ENCODE assay signal across 12 cellular contexts in the genomic region with DNA sequence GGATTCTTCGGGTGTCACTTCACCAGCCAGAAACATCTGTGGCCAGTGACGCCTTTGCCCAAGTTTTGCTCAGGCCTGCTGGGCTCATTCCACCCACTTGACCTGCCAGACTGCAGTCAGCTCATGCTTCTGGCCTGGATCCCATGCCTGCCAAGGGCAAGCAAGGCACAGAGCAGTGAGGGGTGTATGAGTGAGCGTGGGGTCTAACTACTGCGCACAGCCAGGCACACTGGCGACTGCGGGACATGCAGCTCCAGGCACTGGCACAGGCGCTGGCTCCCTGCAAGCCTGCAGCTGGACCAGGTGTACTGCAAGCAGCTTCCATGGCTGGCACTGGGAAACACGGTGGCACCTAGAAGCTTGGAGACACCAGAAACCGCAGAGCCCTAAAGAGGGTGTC.
"Had no signal": no experiment of that assay in that cellular context is flagged by ENCODE, and none has a peak within 500 bp of the region (broad histone marks: within the 10 kb centered on the region; RNA-seq: fewer than 3 reads in every experiment).

No MANE protein-coding gene starts in this region.

- H3K27ac Mint-ChIP-seq: activated CD4-positive, alpha-beta T cell treated with anti-CD3 and anti-CD28 coated beads, Interleukin-2, amount 10 ng/mL, durations not matched to agents 7 days and 5 days; activated naive CD4-positive, alpha-beta T cell treated with anti-CD3 and anti-CD28 coated beads, Interleukin-2, amount 50 U/mL, for 72 hours; activated T-helper 17 cell treated with anti-CD3 and anti-CD28 coated beads, Interleukin-2, amount 50 U/mL, for 72 hours; nephron; type B pancreatic cell had no signal

- ATAC-seq: activated naive CD4-positive, alpha-beta T cell treated with anti-CD3 and anti-CD28 coated beads, Interleukin-2, amount 50 U/mL, for 72 hours; activated T-helper 17 cell treated with anti-CD3 and anti-CD28 coated beads, Interleukin-2, amount 50 U/mL, for 72 hours; left lung; SK-N-SH treated with all-trans-retinoic acid at 6 μM for 48 hours had no signal

- H3K9me3 Mint-ChIP-seq: activated CD4-positive, alpha-beta T cell treated with anti-CD3 and anti-CD28 coated beads, Interleukin-2, amount 10 ng/mL, durations not matched to agents 7 days and 5 days; activated naive CD4-positive, alpha-beta T cell treated with anti-CD3 and anti-CD28 coated beads, Interleukin-2, amount 50 U/mL, for 72 hours; activated T-helper 17 cell treated with anti-CD3 and anti-CD28 coated beads, Interleukin-2, amount 50 U/mL, for 72 hours; nephron; type B pancreatic cell had no signal

- H3K4me3 Mint-ChIP-seq: activated CD4-positive, alpha-beta T cell treated with anti-CD3 and anti-CD28 coated beads, Interleukin-2, amount 10 ng/mL, durations not matched to agents 7 days and 5 days; activated T-helper 17 cell treated with anti-CD3 and anti-CD28 coated beads, Interleukin-2, amount 50 U/mL, for 72 hours; nephron; type B pancreatic cell had no signal

- DNase-seq: activated CD4-positive, alpha-beta T cell treated with anti-CD3 and anti-CD28 coated beads, Interleukin-2, amount 10 ng/mL, durations not matched to agents 7 days and 5 days; activated CD4-positive, CD25-positive, alpha-beta regulatory T cell treated with anti-CD3 and anti-CD28 coated beads, Interleukin-2, amount 50 U/mL, for 72 hours; activated T-cell treated with anti-CD3 and anti-CD28 coated beads, Interleukin-2, amount 50 U/mL, for 1 hour; cortex of kidney; ovary; stimulated activated CD4-positive, alpha-beta T cell treated with anti-CD3 and anti-CD28 coated beads, Interleukin-1b, Interleukin-23, amount 100 ng/mL, for 48 hours had no signal

- H3K36me3 Mint-ChIP-seq: activated naive CD4-positive, alpha-beta T cell treated with anti-CD3 and anti-CD28 coated beads, Interleukin-2, amount 50 U/mL, for 72 hours; type B pancreatic cell had no signal

- H3K4me1 Mint-ChIP-seq: activated CD4-positive, alpha-beta T cell treated with anti-CD3 and anti-CD28 coated beads, Interleukin-2, amount 10 ng/mL, durations not matched to agents 7 days and 5 days; activated T-helper 17 cell treated with anti-CD3 and anti-CD28 coated beads, Interleukin-2, amount 50 U/mL, for 72 hours; nephron had no signal

- H3K27me3 Mint-ChIP-seq: activated CD4-positive, alpha-beta T cell treated with anti-CD3 and anti-CD28 coated beads, Interleukin-2, amount 10 ng/mL, durations not matched to agents 7 days and 5 days; activated T-helper 17 cell treated with anti-CD3 and anti-CD28 coated beads, Interleukin-2, amount 50 U/mL, for 72 hours; type B pancreatic cell had no signal
